In the genomic region with DNA sequence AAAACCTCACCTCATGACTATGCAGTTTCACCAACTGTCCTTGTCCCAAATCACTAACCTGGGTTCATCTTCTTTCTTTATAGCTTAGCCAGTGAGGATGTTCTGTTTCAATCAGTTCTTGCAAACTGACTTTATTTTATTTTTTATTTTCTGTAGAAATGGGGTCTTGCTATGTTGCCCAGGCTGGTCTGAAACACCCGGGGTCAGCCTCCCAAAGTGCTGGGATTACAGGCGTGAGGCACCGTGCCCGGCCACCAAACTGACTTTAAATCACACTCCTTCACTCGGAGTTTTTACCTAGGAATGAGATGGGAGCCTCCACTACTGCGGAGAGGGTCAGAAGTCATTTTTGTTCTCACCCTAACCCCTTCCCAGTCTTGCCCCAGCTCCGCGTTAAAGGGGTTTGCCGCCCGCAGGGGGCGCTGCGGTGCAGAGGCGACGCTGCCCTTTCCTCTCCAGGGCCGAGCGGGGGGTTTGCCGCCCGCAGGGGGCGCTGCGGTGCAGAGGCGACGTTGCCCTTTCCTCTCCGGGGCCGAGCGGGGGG, we compare ENCODE assay signal across 9 cellular contexts. TPM values are rescaled to one million over a fixed set of nuclear protein-coding genes. Genes with fewer than 3 reads are reported as not detected.
DNase-seq lines count a peak whose midpoint lies in the region; ATAC-seq and TF ChIP-seq lines count a peak whose summit lies in the region.
"Had no signal": no experiment of that assay in that cellular context is flagged by ENCODE, and none has a peak within 500 bp of the region (broad histone marks: within the 10 kb centered on the region; RNA-seq: fewer than 3 reads in every experiment).

No MANE protein-coding gene starts in this region.

- no peak overlapping the region for H2AK5ac ChIP-seq in neuronal stem cell (ENCODE audit: low read depth, low read length)

- H3K9me3 ChIP-seq in neuronal stem cell (replicated peaks in 1 of 2; ENCODE audit: control insufficient read depth in 2 of 2, insufficient read depth in 1 of 2, low read depth in 1 of 2, low read length in 2 of 2), result no peaks in the 10 kb centered on the region

- no peak overlapping the region for H2BK5ac ChIP-seq in neuronal stem cell (ENCODE audit: low read length)

- DNase-seq in GM20000 (ENCODE audit: low spot score) (peak; percentile 68), choroid plexus epithelial cell (ENCODE audit: low read depth) (no peak), neuronal stem cell (ENCODE audit: low spot score) (no peak), NCI-H187 (lab: John Stamatoyannopoulos, UW) (no peak), NCI-H446 treated with DMSO at 0.1 percent for 48 hours (lab: John Stamatoyannopoulos, UW) (no peak)
- peak; percentile 80 for DNase-seq in activated CD4-positive, alpha-beta T cell treated with anti-CD3 and anti-CD28 coated beads for 36 hours
- DNase-seq in stimulated activated CD8-positive, alpha-beta memory T cell treated with anti-CD3 and anti-CD28 coated beads, Interleukin-4, amount 100 ng/mL, for 24 hours (ENCODE audit: low read depth), result peak; percentile 53
- DNase-seq: KG1 had no signal

- intact Hi-C loops in activated CD4-positive, alpha-beta T cell treated with anti-CD3 and anti-CD28 coated beads for 36 hours (cut with DNase I, micrococcal nuclease), result loop anchor here (1.0 to 10.0 kb wide), 3 partner anchors 94 to 302 kb away; partner anchors contain the start of gene WNK1 (in 1 of the 2)

- peak; percentile 61 for ATAC-seq in activated CD4-positive, alpha-beta T cell treated with anti-CD3 and anti-CD28 coated beads for 36 hours

- TF ChIP-seq CTCF in GM20000 (IDR thresholded peaks at IDR 0.05; ENCODE audit: extremely low read depth, missing control alignments) (peak; percentile 42), choroid plexus epithelial cell (conservative IDR thresholded peaks at IDR 0.05; ENCODE audit: low read depth, low read length) (peak; percentile 48)

- no peak overlapping the region for H3K14ac ChIP-seq in neuronal stem cell (ENCODE audit: low read length)

- H4K91ac ChIP-seq in neuronal stem cell (ENCODE audit: low read depth, low read length, poor library complexity), result no peak overlapping the region

- no peak overlapping the region for H2BK15ac ChIP-seq in neuronal stem cell (ENCODE audit: low read length)

- no CpG with 5 or more reads among the region's 25 CpGs for WGBS in neuronal stem cell (ENCODE audit: extremely low coverage in 2 of 2, insufficient read length in 2 of 2, insufficient replicate concordance in 1 of 2), 2 donors

- H3K18ac ChIP-seq in neuronal stem cell (ENCODE audit: low read length), result no peak overlapping the region

- no peak overlapping the region for H3K23ac ChIP-seq in neuronal stem cell (ENCODE audit: low read depth, low read length, poor library complexity)

- H2BK120ac ChIP-seq in neuronal stem cell (ENCODE audit: low read depth, low read length), result no peak overlapping the region

- no peaks in the 10 kb centered on the region for H3K36me3 Mint-ChIP-seq in activated CD4-positive, alpha-beta T cell treated with anti-CD3 and anti-CD28 coated beads for 36 hours (ENCODE audit: low read depth)

- H3K79me1 ChIP-seq in neuronal stem cell (ENCODE audit: low read depth, low read length), result peaks cover 2% of the 10 kb centered on the region

- no peak overlapping the region for H3K4me2 ChIP-seq in neuronal stem cell (ENCODE audit: insufficient read depth, low read length, poor library complexity, severe bottlenecking)

- CTCF ChIA-PET in activated CD4-positive, alpha-beta T cell treated with anti-CD3 and anti-CD28 coated beads for 36 hours (lab: Charles Lee), result interaction anchor here (0.5 to 10.2 kb wide), 32 partner anchors 10 to 671 kb away, joined by 3 to 130 read pairs (median 4); partner anchors contain the start of genes CCDC77 and RAD52

- H3K27ac Mint-ChIP-seq in activated CD4-positive, alpha-beta T cell treated with anti-CD3 and anti-CD28 coated beads for 36 hours, result no peak overlapping the region
- H3K27ac Mint-ChIP-seq: stimulated activated naive CD8-positive, alpha-beta T cell treated with anti-CD3 and anti-CD28 coated beads, Interleukin-15, Interleukin-2, amounts not matched to agents 100 ng/mL and 50 ng/mL, for 24 hours had no signal

- H3K4me3 ChIP-seq in choroid plexus epithelial cell (ENCODE audit: low read depth, low read length) (no peak overlapping the region), neuronal stem cell (ENCODE audit: low read length in 2 of 2) (no peak overlapping the region)

- H3K9me3 Mint-ChIP-seq in activated CD4-positive, alpha-beta T cell treated with anti-CD3 and anti-CD28 coated beads for 36 hours (ENCODE audit: low read depth), result no peaks in the 10 kb centered on the region
- H3K9me3 Mint-ChIP-seq: stimulated activated naive CD8-positive, alpha-beta T cell treated with anti-CD3 and anti-CD28 coated beads, Interleukin-15, Interleukin-2, amounts not matched to agents 100 ng/mL and 50 ng/mL, for 24 hours had no signal

- no peak overlapping the region for H3K4me3 Mint-ChIP-seq in activated CD4-positive, alpha-beta T cell treated with anti-CD3 and anti-CD28 coated beads for 36 hours
- H3K4me3 Mint-ChIP-seq: stimulated activated naive CD8-positive, alpha-beta T cell treated with anti-CD3 and anti-CD28 coated beads, Interleukin-15, Interleukin-2, amounts not matched to agents 100 ng/mL and 50 ng/mL, for 24 hours had no signal

- no peak overlapping the region for H4K8ac ChIP-seq in neuronal stem cell (ENCODE audit: low read depth, low read length)

- H2AFZ ChIP-seq in neuronal stem cell (ENCODE audit: low read length), result no peak overlapping the region

- no peak overlapping the region for H3K9ac ChIP-seq in neuronal stem cell (ENCODE audit: low read depth, low read length, poor library complexity)

- H3K4me1 Mint-ChIP-seq in activated CD4-positive, alpha-beta T cell treated with anti-CD3 and anti-CD28 coated beads for 36 hours, result peaks cover 6% of the 10 kb centered on the region

- H3K27ac ChIP-seq in neuronal stem cell (replicated peaks; ENCODE audit: low read length), result no peak overlapping the region

- peaks cover 0 to 4% (median under 1%) of the 10 kb centered on the region in 3 experiments for H3K27me3 ChIP-seq in neuronal stem cell (ENCODE audit: control insufficient read depth in 3 of 3, insufficient read depth in 3 of 3, low read depth in 1 of 3, low read length in 3 of 3)

- peaks cover 3% of the 10 kb centered on the region for H3K27me3 Mint-ChIP-seq in activated CD4-positive, alpha-beta T cell treated with anti-CD3 and anti-CD28 coated beads for 36 hours

- no peaks in the 10 kb centered on the region for H3K36me3 ChIP-seq in neuronal stem cell (replicated peaks in 1 of 2; ENCODE audit: control insufficient read depth in 2 of 2, insufficient read depth in 2 of 2, low read length in 2 of 2)

- H3K4ac ChIP-seq in neuronal stem cell (ENCODE audit: low read length), result no peak overlapping the region

- POLR2A ChIA-PET in activated CD4-positive, alpha-beta T cell treated with anti-CD3 and anti-CD28 coated beads for 36 hours (lab: Charles Lee), result no interaction called here

- no peak overlapping the region for H2BK12ac ChIP-seq in neuronal stem cell (ENCODE audit: low read length)

- H3K4me1 ChIP-seq in neuronal stem cell (ENCODE audit: control insufficient read depth in 2 of 2, insufficient read depth in 1 of 2, low read depth in 1 of 2, low read length in 2 of 2), result peaks cover 0 to 8% of the 10 kb centered on the region in 2 donors

RNA-seq across cellular contexts. Expression of gene B4GALNT3, which starts 7.0 kb away (rescaled TPM):
- 1 to 10 TPM; 2.2 to 3.3 TPM for total RNA-seq in activated CD4-positive, alpha-beta T cell treated with anti-CD3 and anti-CD28 coated beads for 36 hours
- 17.1 TPM for polyA plus RNA-seq in neuronal stem cell (2013, experiment 1 of 2)
- 16.0 TPM for polyA plus RNA-seq in neuronal stem cell (2013, experiment 2 of 2)

RNA-seq across cellular contexts. Expression of gene CCDC77, which starts 51.3 kb away (rescaled TPM):
- total RNA-seq in activated CD4-positive, alpha-beta T cell treated with anti-CD3 and anti-CD28 coated beads for 36 hours, result 10 to 100 TPM; 17.3 to 18.7 TPM
- polyA plus RNA-seq in neuronal stem cell (2013, experiment 1 of 2), result 39.3 TPM
- 44.2 TPM for polyA plus RNA-seq in neuronal stem cell (2013, experiment 2 of 2)

Comparison
In these comparisons a context has a peak if more than half of its experiments do, and no peak if none do; other contexts are left out.
1. DNase-seq: peak in GM20000 (single experiment), activated CD4-positive, alpha-beta T cell treated with anti-CD3 and anti-CD28 coated beads for 36 hours (single experiment) and stimulated activated CD8-positive, alpha-beta memory T cell treated with anti-CD3 and anti-CD28 coated beads, Interleukin-4, amount 100 ng/mL, for 24 hours (single experiment); none in choroid plexus epithelial cell (single experiment), neuronal stem cell (single experiment), NCI-H187 (0 of 2) and NCI-H446 treated with DMSO at 0.1 percent for 48 hours (single experiment).